In the genomic region with DNA sequence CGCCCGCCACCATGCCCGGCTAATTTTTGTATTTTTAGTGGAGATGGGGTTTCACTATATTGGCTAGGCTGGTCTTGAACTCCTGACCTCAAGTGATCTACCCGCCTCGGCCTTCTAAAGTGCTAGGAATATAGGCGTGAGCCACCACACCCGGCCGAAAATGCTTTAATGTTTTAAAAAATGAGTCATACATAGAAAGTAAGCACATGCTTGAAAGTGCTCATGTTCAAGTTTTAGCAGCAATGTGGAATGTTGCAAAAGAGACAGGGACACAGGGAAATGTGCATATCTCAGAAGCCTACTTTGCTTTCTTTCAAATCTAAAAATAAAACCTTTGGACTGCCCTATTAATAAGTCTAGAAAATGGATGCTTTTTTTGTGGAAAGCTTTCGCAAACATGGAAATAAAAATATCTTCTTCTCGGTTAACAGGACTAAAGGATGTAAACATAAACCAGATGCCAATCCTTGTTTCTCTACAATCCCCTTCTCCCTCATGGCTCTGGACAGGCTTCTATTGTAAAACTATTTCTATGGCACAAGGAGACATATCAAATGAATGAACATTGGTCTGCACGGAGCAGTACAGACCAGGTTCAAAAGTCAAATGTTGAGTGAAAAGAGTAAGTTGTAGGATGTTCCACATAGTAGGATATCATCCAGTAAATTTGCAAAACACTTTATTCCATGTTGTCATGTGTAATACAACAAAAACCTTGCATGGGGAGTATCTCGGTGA, we compare ENCODE assay signal across 10 cellular contexts. TPM values are rescaled to one million over a fixed set of nuclear protein-coding genes. Genes with fewer than 3 reads are reported as not detected.
A peak's percentile ranks its signal among the peaks of the same experiment; 100 is the strongest.
DNase-seq lines count a peak whose midpoint lies in the region; ATAC-seq and TF ChIP-seq lines count a peak whose summit lies in the region.
"Had no signal": no experiment of that assay in that cellular context is flagged by ENCODE, and none has a peak within 500 bp of the region (broad histone marks: within the 10 kb centered on the region; RNA-seq: fewer than 3 reads in every experiment).

No MANE protein-coding gene starts in this region.

- H3K9me3 Mint-ChIP-seq in activated naive CD4-positive, alpha-beta T cell treated with anti-CD3 and anti-CD28 coated beads, Interleukin-2, amount 10 ng/mL, durations not matched to agents 7 days and 5 days: no peaks in the 10 kb centered on the region
- no peaks in the 10 kb centered on the region for H3K9me3 Mint-ChIP-seq in activated naive CD8-positive, alpha-beta T cell treated with anti-CD3 and anti-CD28 coated beads, Interleukin-2, amount 10 ng/mL, durations not matched to agents 7 days and 5 days
- no peaks in the 10 kb centered on the region for H3K9me3 Mint-ChIP-seq in type B pancreatic cell

- TF ChIP-seq CTCF in type B pancreatic cell (conservative IDR thresholded peaks at IDR 0.05): no peak

- no peak for ATAC-seq in activated naive CD8-positive, alpha-beta T cell treated with anti-CD3 and anti-CD28 coated beads, Interleukin-2, amount 10 ng/mL, durations not matched to agents 7 days and 5 days (ENCODE audit: low read depth)
- ATAC-seq in HG03175 (IDR thresholded peaks at IDR 0.05; ENCODE audit: unreplicated experiment): no peak

- no peaks in the 10 kb centered on the region for H3K27me3 Mint-ChIP-seq in activated naive CD4-positive, alpha-beta T cell treated with anti-CD3 and anti-CD28 coated beads, Interleukin-2, amount 10 ng/mL, durations not matched to agents 7 days and 5 days
- H3K27me3 Mint-ChIP-seq in activated naive CD8-positive, alpha-beta T cell treated with anti-CD3 and anti-CD28 coated beads, Interleukin-2, amount 10 ng/mL, durations not matched to agents 7 days and 5 days: no peaks in the 10 kb centered on the region
- no peaks in the 10 kb centered on the region for H3K27me3 Mint-ChIP-seq in type B pancreatic cell

- POLR2A ChIA-PET in activated naive CD8-positive, alpha-beta T cell treated with anti-CD3 and anti-CD28 coated beads, Interleukin-2, amount 10 ng/mL, durations not matched to agents 7 days and 5 days (lab: Charles Lee): interaction anchor here (1.6 kb wide), 1 partner anchor 10 kb away, joined by 6 read pairs; no protein-coding TSS in a partner anchor

- H3K27ac Mint-ChIP-seq in activated naive CD4-positive, alpha-beta T cell treated with anti-CD3 and anti-CD28 coated beads, Interleukin-2, amount 10 ng/mL, durations not matched to agents 7 days and 5 days: peak overlapping the region; percentile 70
- H3K27ac Mint-ChIP-seq in activated naive CD8-positive, alpha-beta T cell treated with anti-CD3 and anti-CD28 coated beads, Interleukin-2, amount 10 ng/mL, durations not matched to agents 7 days and 5 days: peak overlapping the region; percentile 56
- peak overlapping the region; percentile 76 for H3K27ac Mint-ChIP-seq in type B pancreatic cell

- no peak for DNase-seq in activated naive CD4-positive, alpha-beta T cell treated with anti-CD3 and anti-CD28 coated beads, Interleukin-2, amount 10 ng/mL, durations not matched to agents 7 days and 5 days
- DNase-seq in activated naive CD4-positive, alpha-beta T cell (lab: John Stamatoyannopoulos, UW): no peak
- DNase-seq in activated naive CD8-positive, alpha-beta T cell treated with anti-CD3 and anti-CD28 coated beads, Interleukin-2, amount 10 ng/mL, durations not matched to agents 7 days and 5 days: no peak
- DNase-seq in hepatic stellate cell (ENCODE audit: low spot score): peak; percentile 57
- DNase-seq in type B pancreatic cell (ENCODE audit: extremely low spot score, unreplicated experiment): no peak
- DNase-seq in cerebellum (ENCODE audit: low spot score): no peak
- no peak for DNase-seq in NCI-H510A treated with DMSO at 0.1 percent for 48 hours (lab: John Stamatoyannopoulos, UW)
- DNase-seq: DMS79 treated with DMSO at 0.1 percent for 48 hours, Peyer's patch had no signal

- peaks cover 24% of the 10 kb centered on the region for H3K4me1 Mint-ChIP-seq in activated naive CD4-positive, alpha-beta T cell treated with anti-CD3 and anti-CD28 coated beads, Interleukin-2, amount 10 ng/mL, durations not matched to agents 7 days and 5 days
- peaks cover 20% of the 10 kb centered on the region for H3K4me1 Mint-ChIP-seq in activated naive CD8-positive, alpha-beta T cell treated with anti-CD3 and anti-CD28 coated beads, Interleukin-2, amount 10 ng/mL, durations not matched to agents 7 days and 5 days
- H3K4me1 Mint-ChIP-seq in type B pancreatic cell (ENCODE audit: unreplicated experiment): peaks cover 8% of the 10 kb centered on the region

- H3K4me3 Mint-ChIP-seq in activated naive CD4-positive, alpha-beta T cell treated with anti-CD3 and anti-CD28 coated beads, Interleukin-2, amount 10 ng/mL, durations not matched to agents 7 days and 5 days: no peak overlapping the region
- no peak overlapping the region for H3K4me3 Mint-ChIP-seq in activated naive CD8-positive, alpha-beta T cell treated with anti-CD3 and anti-CD28 coated beads, Interleukin-2, amount 10 ng/mL, durations not matched to agents 7 days and 5 days
- no peak overlapping the region for H3K4me3 Mint-ChIP-seq in type B pancreatic cell

- H3K36me3 Mint-ChIP-seq in activated naive CD4-positive, alpha-beta T cell treated with anti-CD3 and anti-CD28 coated beads, Interleukin-2, amount 10 ng/mL, durations not matched to agents 7 days and 5 days: peaks cover 28% of the 10 kb centered on the region
- peaks cover 18% of the 10 kb centered on the region for H3K36me3 Mint-ChIP-seq in activated naive CD8-positive, alpha-beta T cell treated with anti-CD3 and anti-CD28 coated beads, Interleukin-2, amount 10 ng/mL, durations not matched to agents 7 days and 5 days
- peaks cover 11% of the 10 kb centered on the region for H3K36me3 Mint-ChIP-seq in type B pancreatic cell

- CTCF ChIA-PET in activated naive CD4-positive, alpha-beta T cell treated with anti-CD3 and anti-CD28 coated beads, Interleukin-2, amount 10 ng/mL, durations not matched to agents 7 days and 5 days (lab: Charles Lee): no interaction called here

RNA-seq across cellular contexts. Expression of a gene that starts 15.0 kb away (rescaled TPM):
- total RNA-seq in activated naive CD8-positive, alpha-beta T cell treated with anti-CD3 and anti-CD28 coated beads, Interleukin-2, amount 10 ng/mL, durations not matched to agents 7 days and 5 days: 10 to 100 TPM; 81.9 to 82.8 TPM
- total RNA-seq in type B pancreatic cell (ENCODE audit: low replicate concordance) (32.0 and 37.7 TPM in 2 replicates), cerebellum (47.6 TPM)
